In genomic region chr6:158648682-158649131, GRCh38 we compare ENCODE assay signal across 8 cellular contexts. TPM values are rescaled to one million over a fixed set of nuclear protein-coding genes. Genes with fewer than 3 reads are reported as not detected.
DNase-seq lines count a peak whose midpoint lies in the region; ATAC-seq and TF ChIP-seq lines count a peak whose summit lies in the region.

No MANE protein-coding gene starts in this region.

- ATAC-seq in HG03565 (IDR thresholded peaks at IDR 0.05; ENCODE audit: unreplicated experiment): peak; percentile 34
- no peak for ATAC-seq in natural killer cell

- H3K27ac Mint-ChIP-seq in natural killer cell: peak overlapping the region; percentile 96 to 99
- no peak overlapping the region for H3K27ac Mint-ChIP-seq in nephron progenitor cell

- TF ChIP-seq CTCF in natural killer cell (IDR thresholded peaks at IDR 0.05) (no peak), nephron progenitor cell (IDR thresholded peaks at IDR 0.05) (no peak)

- H3K36me3 Mint-ChIP-seq in natural killer cell (no peaks in the 10 kb centered on the region), nephron progenitor cell (ENCODE audit: low read depth) (no peaks in the 10 kb centered on the region)

- H3K27me3 Mint-ChIP-seq in natural killer cell (ENCODE audit: low read depth in 2 of 2): no peaks in the 10 kb centered on the region
- peaks cover 24% of the 10 kb centered on the region for H3K27me3 Mint-ChIP-seq in nephron progenitor cell (ENCODE audit: low read depth, poor library complexity)

- peak; percentile 37 for DNase-seq in stimulated activated CD4-positive, alpha-beta T cell treated with anti-CD3 and anti-CD28 coated beads, Interleukin-15, amount 100 ng/mL, for 24 hours
- no peak for DNase-seq in stimulated activated CD4-positive, alpha-beta T cell treated with anti-CD3 and anti-CD28 coated beads, Interleukin-1b, Interleukin-23, amount 100 ng/mL, for 48 hours
- DNase-seq in astrocyte of the hippocampus (ENCODE audit: low read depth, low spot score): peak; percentile 80
- peak; percentile 11 for DNase-seq in natural killer cell
- DNase-seq in nephron progenitor cell: no peak
- no peak for DNase-seq in anterior cingulate cortex (lab: John Stamatoyannopoulos, UW)
- no peak for DNase-seq in NCI-H1436 treated with DMSO at 0.1 percent for 48 hours (lab: John Stamatoyannopoulos, UW)

- H3K4me1 Mint-ChIP-seq in natural killer cell: peaks cover 53 to 57% of the 10 kb centered on the region in 2 donors
- peaks cover 22% of the 10 kb centered on the region for H3K4me1 Mint-ChIP-seq in nephron progenitor cell

- H3K9me3 Mint-ChIP-seq in natural killer cell (no peaks in the 10 kb centered on the region), nephron progenitor cell (no peaks in the 10 kb centered on the region)

- intact Hi-C loops in natural killer cell (cut with micrococcal nuclease): loop anchor here (1.0 kb wide), 1 partner anchor 394 kb away; no protein-coding TSS in a partner anchor

- H3K4me3 Mint-ChIP-seq in natural killer cell (peak overlapping the region; percentile 49), nephron progenitor cell (no peak overlapping the region)

RNA-seq across cellular contexts. Expression of gene SYTL3, which starts 1.1 kb away (rescaled TPM):
- 100 to 1,000 TPM in 1 of 3 donors, 10 to 100 TPM in 2; 84.1 to 143 (median 89.0) TPM for total RNA-seq in natural killer cell

RNA-seq across cellular contexts. Expression of gene DYNLT1, which starts 4.2 kb away (rescaled TPM):
- 100 to 1,000 TPM in 1 of 3 donors, 10 to 100 TPM in 2; 85.7 to 106 (median 86.8) TPM for total RNA-seq in natural killer cell

Comparison
In these comparisons a context has a peak if more than half of its experiments do, and no peak if none do; other contexts are left out.
1. DNase-seq: peak in stimulated activated CD4-positive, alpha-beta T cell treated with anti-CD3 and anti-CD28 coated beads, Interleukin-15, amount 100 ng/mL, for 24 hours (single experiment), astrocyte of the hippocampus (single experiment) and natural killer cell (single experiment); none in stimulated activated CD4-positive, alpha-beta T cell treated with anti-CD3 and anti-CD28 coated beads, Interleukin-1b, Interleukin-23, amount 100 ng/mL, for 48 hours (single experiment), nephron progenitor cell (single experiment), anterior cingulate cortex (0 of 58) and NCI-H1436 treated with DMSO at 0.1 percent for 48 hours (single experiment).